Comparison of ENCODE assay signal across 29 cellular contexts in the genomic region with DNA sequence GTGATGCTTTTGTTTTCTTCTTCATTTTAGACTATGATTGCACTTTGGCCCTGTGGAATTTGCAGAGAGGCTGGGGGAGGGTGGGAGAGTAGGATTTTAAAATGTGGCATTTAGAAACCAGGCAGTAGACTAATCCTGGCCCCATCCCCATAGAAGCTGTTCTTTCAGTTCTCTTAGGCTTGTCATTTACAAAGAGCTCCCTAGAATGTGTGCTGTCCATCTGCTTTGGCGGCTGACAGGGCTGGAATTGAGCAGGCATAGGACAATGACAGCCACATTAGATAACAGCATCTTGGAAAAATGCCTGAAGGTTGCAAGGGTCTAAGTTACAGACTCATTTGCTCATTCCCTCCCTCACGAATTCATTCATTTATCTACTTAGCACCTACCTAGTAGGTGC. TPM values are rescaled to one million over a fixed set of nuclear protein-coding genes. Genes with fewer than 3 reads are reported as not detected.
"Had no signal": no experiment of that assay in that cellular context is flagged by ENCODE, and none has a peak within 500 bp of the region (broad histone marks: within the 10 kb centered on the region; RNA-seq: fewer than 3 reads in every experiment).

No MANE protein-coding gene starts in this region.

- ATAC-seq: activated CD8-positive, alpha-beta memory T cell treated with anti-CD3 and anti-CD28 coated beads, Interleukin-2, amount 10 ng/mL, durations not matched to agents 7 days and 5 days; activated naive CD4-positive, alpha-beta T cell treated with anti-CD3 and anti-CD28 coated beads, Interleukin-2, amount 50 U/mL, for 72 hours; activated naive CD8-positive, alpha-beta T cell treated with anti-CD3 and anti-CD28 coated beads, Interleukin-2, amount 50 U/mL, for 24 hours; SK-N-SH treated with all-trans-retinoic acid at 6 μM for 48 hours; T-helper 17 cell had no signal

- H3K27me3 ChIP-seq: brain microvascular endothelial cell had no signal

- H3K9me3 ChIP-seq: SJCRH30 had no signal

- DNase-seq: activated B cell treated with CpG ODN at 0.5 μM for 24 hours; activated CD4-positive, alpha-beta T cell treated with anti-CD3 and anti-CD28 coated beads for 1 hour; activated CD4-positive, alpha-beta T cell treated with anti-CD3 and anti-CD28 coated beads, Interleukin-2, amount 10 ng/mL, durations not matched to agents 24 days and 14 days; activated CD4-positive, alpha-beta T cell treated with anti-CD3 and anti-CD28 coated beads, Interleukin-2, amount 50 U/mL, for 48 hours; activated CD8-positive, alpha-beta memory T cell treated with anti-CD3 and anti-CD28 coated beads, Interleukin-2, amount 10 ng/mL, durations not matched to agents 7 days and 5 days; activated effector memory CD4-positive, alpha-beta T cell treated with Interleukin-2 at 50 U/mL for 16 hours; activated naive CD4-positive, alpha-beta T cell treated with Interleukin-2 at 50 U/mL for 16 hours; activated naive CD8-positive, alpha-beta T cell treated with anti-CD3 and anti-CD28 coated beads, Interleukin-2, amount 50 U/mL, for 24 hours; activated T-cell treated with anti-CD3 and anti-CD28 coated beads, Interleukin-2, amount 50 U/mL, for 24 hours; NCI-H1092; NCI-H1417; NCI-H1930; NCI-H2171 treated with DMSO at 0.1 percent for 48 hours; NCI-H226; NCI-H526; NCI-H82; Right ventricle myocardium superior; SJCRH30; T-helper 17 cell; T1000 had no signal

- H3K27ac ChIP-seq: brain microvascular endothelial cell, KMS-11, SJCRH30 had no signal

- H3K9ac ChIP-seq: KMS-11 had no signal

- H3K4me2 ChIP-seq: KMS-11 had no signal

- H3K36me3 ChIP-seq: brain microvascular endothelial cell, SJCRH30 had no signal

- H3K4me1 ChIP-seq: SJCRH30 had no signal

- FAIRE-seq: TTC549 had no signal

- H3K4me3 ChIP-seq: SJCRH30 had no signal

RNA-seq across cellular contexts. Expression of a gene that starts 9.8 kb away (rescaled TPM):
- total RNA-seq: activated B cell treated with CpG ODN at 0.5 μM for 24 hours; activated CD4-positive, alpha-beta T cell treated with anti-CD3 and anti-CD28 coated beads, Interleukin-2, amount 10 ng/mL, durations not matched to agents 24 days and 14 days; activated T-helper 1 cell treated with anti-CD3 and anti-CD28 coated beads, Interleukin-12 subunit alpha, Interleukin-12 subunit beta, Interleukin-2, Interleukin-4 antibody, amounts not matched to agents 30 ng/mL and 10 ng/mL and 1 ng/mL, durations not matched to agents 14 hours and 24 hours and 36 hours; OCI-LY7; RPMI7951; SJCRH30 had no signal

RNA-seq across cellular contexts. Expression of a gene that starts 51.1 kb away (rescaled TPM):
- total RNA-seq: cardiac septum, Right ventricle myocardium superior, RPMI7951, SJCRH30 had no signal
